In the genomic region with DNA sequence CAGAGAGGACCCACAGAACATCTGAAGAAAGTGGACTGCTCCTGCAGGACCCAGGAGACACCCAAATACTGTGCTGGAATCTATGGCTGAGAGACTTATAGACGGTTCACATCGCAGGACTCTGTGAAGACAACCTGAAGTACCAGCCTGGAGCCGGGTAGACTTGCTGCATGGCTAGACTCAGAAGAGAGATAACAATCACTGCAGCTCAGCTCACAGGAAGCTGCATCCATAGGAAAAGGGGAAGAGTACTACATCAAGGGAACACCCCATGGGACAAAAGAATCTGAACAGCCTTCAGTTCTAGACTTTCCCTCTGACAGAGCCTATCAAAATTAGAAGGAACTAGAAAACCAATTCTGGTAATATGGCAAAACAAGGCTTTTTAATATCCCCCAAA, we compare ENCODE assay signal across 20 cellular contexts.
"Had no signal": no experiment of that assay in that cellular context is flagged by ENCODE, and none has a peak within 500 bp of the region (broad histone marks: within the 10 kb centered on the region; RNA-seq: fewer than 3 reads in every experiment).

No MANE protein-coding gene starts in this region.

- H3K4me3 ChIP-seq: coronary artery, dorsolateral prefrontal cortex, esophagus muscularis mucosa, gastrocnemius medialis, heart right ventricle, left lung, lower lobe of right lung had no signal

- H3K27ac ChIP-seq: coronary artery, dorsolateral prefrontal cortex, esophagus muscularis mucosa, gastrocnemius medialis, heart right ventricle, left lung, lower lobe of right lung had no signal

- DNase-seq: dermis blood vessel endothelial cell; dorsolateral prefrontal cortex; effector CD4-positive, alpha-beta T cell; effector memory CD4-positive, alpha-beta T cell; foreskin melanocyte; gastrocnemius medialis; glutamatergic neuron; head of caudate nucleus; heart right ventricle; hippocampal formation; immature natural killer cell; left cardiac atrium; left lung; left ventricle myocardium superior; lower lobe of right lung; mesenchymal stem cell; midbrain; naive B cell had no signal

- H3K9me3 ChIP-seq: esophagus muscularis mucosa, gastrocnemius medialis, heart right ventricle, left lung, lower lobe of right lung had no signal

- H3K27me3 ChIP-seq: dorsolateral prefrontal cortex, esophagus muscularis mucosa, gastrocnemius medialis, heart right ventricle, left lung had no signal

- ATAC-seq: gastrocnemius medialis, heart right ventricle, left cardiac atrium, left lung, left ventricle myocardium superior, lower lobe of right lung had no signal

- H3K4me1 ChIP-seq: esophagus muscularis mucosa, gastrocnemius medialis, heart right ventricle, left lung, lower lobe of right lung had no signal

- H3K36me3 ChIP-seq: esophagus muscularis mucosa, gastrocnemius medialis, heart right ventricle, left lung, lower lobe of right lung had no signal
